12 cellular contexts compared by ENCODE assay signal in the genomic region with DNA sequence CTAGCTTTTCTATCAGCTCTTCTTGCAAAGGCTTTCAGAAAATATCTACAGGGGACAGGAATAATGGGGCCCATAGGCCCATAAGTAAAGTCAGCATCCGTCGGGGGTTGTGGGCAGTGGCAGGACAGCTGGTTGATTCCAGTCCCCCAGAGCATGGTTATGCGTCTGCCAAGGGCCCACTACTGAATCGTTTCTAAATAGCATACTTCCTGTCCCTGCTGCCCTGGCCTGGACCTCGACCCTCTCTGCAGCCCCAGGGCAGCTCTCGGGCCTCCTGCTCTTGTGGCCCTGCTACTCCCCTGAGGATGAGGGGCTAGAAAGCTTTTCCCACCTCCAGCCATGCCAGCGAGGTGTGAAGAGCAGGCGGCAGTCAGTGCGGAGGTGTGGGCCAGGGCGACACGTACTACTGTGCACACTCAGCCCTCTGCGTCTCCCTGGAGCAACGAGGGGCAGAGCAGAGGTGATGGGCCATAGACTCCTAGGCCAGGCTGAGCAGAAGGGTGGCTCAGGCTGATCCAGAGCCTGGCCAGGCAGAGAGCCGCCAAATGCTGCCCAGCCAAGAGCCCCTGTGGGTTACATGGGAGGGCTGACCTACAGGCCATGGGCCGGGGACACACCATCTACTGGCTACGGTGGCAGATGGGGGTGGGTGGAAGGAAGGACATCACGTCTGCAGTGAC. TPM values are rescaled to one million over a fixed set of nuclear protein-coding genes. Genes with fewer than 3 reads are reported as not detected.
DNase-seq lines count a peak whose midpoint lies in the region; ATAC-seq, FAIRE-seq and TF ChIP-seq lines count a peak whose summit lies in the region.
"Had no signal": no experiment of that assay in that cellular context is flagged by ENCODE, and none has a peak within 500 bp of the region (broad histone marks: within the 10 kb centered on the region; RNA-seq: fewer than 3 reads in every experiment).

No MANE protein-coding gene starts in this region.

- H3K9me1 ChIP-seq in keratinocyte (ENCODE audit: control insufficient read depth, extremely low read depth, insufficient read depth, low read length) = peaks cover 2% of the 10 kb centered on the region

- H3K4me2 ChIP-seq in keratinocyte (ENCODE audit: control insufficient read depth, extremely low read depth, insufficient read depth, low read depth, low read length) = peak overlapping the region; percentile 27

- no peaks in the 10 kb centered on the region for H3K9me3 Mint-ChIP-seq in activated T-cell treated with anti-CD3 and anti-CD28 coated beads, Interleukin-2, amount 50 U/mL, for 24 hours
- H3K9me3 Mint-ChIP-seq in brain = no peaks in the 10 kb centered on the region
- H3K9me3 Mint-ChIP-seq: central memory CD8-positive, alpha-beta T cell had no signal

- no peak overlapping the region for H3K9ac ChIP-seq in keratinocyte (ENCODE audit: control insufficient read depth, extremely low read depth, insufficient read depth, low read length)

- H3K27me3 ChIP-seq in keratinocyte (ENCODE audit: control insufficient read depth, extremely low read depth, insufficient read depth, low read length) = peaks cover 11% of the 10 kb centered on the region

- no peak for TF ChIP-seq CTCF in brain (conservative IDR thresholded peaks at IDR 0.05)
- TF ChIP-seq CTCF in keratinocyte (optimal IDR thresholded peaks at IDR 0.05 in 1 of 3, IDR thresholded peaks at IDR 0.05 in 1 of 3, conservative IDR thresholded peaks at IDR 0.05 in 1 of 3; ENCODE audit: extremely low read depth in 1 of 3, insufficient read depth in 2 of 3, low read length in 3 of 3) = no peak

- H3K79me2 ChIP-seq in keratinocyte (ENCODE audit: control insufficient read depth, insufficient read depth, low read length) = no peaks in the 10 kb centered on the region

- H3K36me3 Mint-ChIP-seq in activated T-cell treated with anti-CD3 and anti-CD28 coated beads, Interleukin-2, amount 50 U/mL, for 24 hours (ENCODE audit: low read depth) = no peaks in the 10 kb centered on the region
- H3K36me3 Mint-ChIP-seq in brain = no peaks in the 10 kb centered on the region

- H3K9me3 ChIP-seq in keratinocyte (ENCODE audit: control insufficient read depth, low read depth, low read length) = no peaks in the 10 kb centered on the region

- FAIRE-seq in keratinocyte (lab: Jason Lieb, UNC) = no peak
- FAIRE-seq: G401.6 had no signal

- H3K4me1 ChIP-seq in keratinocyte (ENCODE audit: control insufficient read depth, extremely low read depth, insufficient read depth, low read length) = peaks cover 28% of the 10 kb centered on the region

- dilution Hi-C loops in keratinocyte (cut with MboI; ENCODE audit: extremely low pct_ligation_motif_present, low sequenced_read_pairs) = no loop called here

- H3K4me3 Mint-ChIP-seq in activated T-cell treated with anti-CD3 and anti-CD28 coated beads, Interleukin-2, amount 50 U/mL, for 24 hours = no peak overlapping the region
- no peak overlapping the region for H3K4me3 Mint-ChIP-seq in brain
- H3K4me3 Mint-ChIP-seq: central memory CD8-positive, alpha-beta T cell had no signal

- H3K27ac Mint-ChIP-seq in activated T-cell treated with anti-CD3 and anti-CD28 coated beads, Interleukin-2, amount 50 U/mL, for 24 hours = no peak overlapping the region
- H3K27ac Mint-ChIP-seq in brain = peak overlapping the region in 3 of 5 experiments; percentile 74 to 75 (median 75)

- no peaks in the 10 kb centered on the region for H3K4me1 Mint-ChIP-seq in activated T-cell treated with anti-CD3 and anti-CD28 coated beads, Interleukin-2, amount 50 U/mL, for 24 hours (ENCODE audit: low read depth)
- peaks cover 34% of the 10 kb centered on the region for H3K4me1 Mint-ChIP-seq in brain
- H3K4me1 Mint-ChIP-seq: central memory CD8-positive, alpha-beta T cell had no signal

- no peaks in the 10 kb centered on the region for H4K20me1 ChIP-seq in keratinocyte (ENCODE audit: control insufficient read depth, extremely low read depth, insufficient read depth, low read length)

- DNase-seq in activated T-cell treated with anti-CD3 and anti-CD28 coated beads, Interleukin-2, amount 50 U/mL, for 24 hours = peak; percentile 15
- no peak for DNase-seq in activated T-cell treated with anti-CD3 and anti-CD28 coated beads, Interleukin-2, amount 50 U/mL, for 1 hour
- no peak for DNase-seq in keratinocyte (ENCODE audit: low read depth, low spot score)
- DNase-seq in stimulated activated CD8-positive, alpha-beta memory T cell treated with anti-CD3 and anti-CD28 coated beads, Interleukin-4, amount 100 ng/mL, for 48 hours = peak; percentile 16
- no peak for DNase-seq in NCI-H446 treated with DMSO at 0.1 percent for 48 hours (lab: John Stamatoyannopoulos, UW)
- no peak for DNase-seq in GM03348 (ENCODE audit: low spot score)
- DNase-seq: NCI-H1417 treated with DMSO at 0.1 percent for 48 hours, NCI-H345 had no signal

- H3K27me3 Mint-ChIP-seq in activated T-cell treated with anti-CD3 and anti-CD28 coated beads, Interleukin-2, amount 50 U/mL, for 24 hours = no peaks in the 10 kb centered on the region
- H3K27me3 Mint-ChIP-seq in brain = no peaks in the 10 kb centered on the region

- no peak for ATAC-seq in GM21528 (IDR thresholded peaks at IDR 0.05; ENCODE audit: low FRiP score, unreplicated experiment)

- H2AFZ ChIP-seq in keratinocyte (ENCODE audit: control insufficient read depth, low read length) = no peak overlapping the region

- H3K36me3 ChIP-seq in keratinocyte (ENCODE audit: control insufficient read depth in 2 of 2, extremely low read depth in 1 of 2, insufficient read depth in 2 of 2, low read length in 2 of 2) = no peaks in the 10 kb centered on the region

- no peak overlapping the region for H3K27ac ChIP-seq in keratinocyte (ENCODE audit: control insufficient read depth, insufficient read depth, low read length)

- no peak overlapping the region for H3K4me3 ChIP-seq in keratinocyte (ENCODE audit: control insufficient read depth in 2 of 3, extremely low read depth in 1 of 3, insufficient read depth in 2 of 3, low read depth in 1 of 3, low read length in 3 of 3)

RNA-seq across cellular contexts. Expression of a gene that starts 4.7 kb away (rescaled TPM):
- polyA plus RNA-seq in brain (ENCODE audit: insufficient read depth, low read depth, low replicate concordance) (0.27 TPM), keratinocyte (not detected in 3 replicates)
- polyA plus RNA-seq in keratinocyte (2011; ENCODE audit: low read depth) = not detected
- not detected in 2 replicates for polyA plus RNA-seq in keratinocyte (2011; cell fraction: cytosol; rRNA removed)
- not detected in 2 replicates for polyA plus RNA-seq in keratinocyte (2011; cell fraction: nucleus; rRNA removed)
- polyA plus RNA-seq in keratinocyte (2012; ENCODE audit: low replicate concordance) = not detected in 2 replicates
- not detected in 3 replicates for polyA minus RNA-seq in keratinocyte
- not detected for polyA minus RNA-seq in keratinocyte (2011; cell fraction: cytosol; rRNA and poly(A)+ RNA removed)
- not detected in 2 replicates for polyA minus RNA-seq in keratinocyte (2011; cell fraction: nucleus; rRNA and poly(A)+ RNA removed)

RNA-seq across cellular contexts. Expression of a gene that starts 18.7 kb away (rescaled TPM):
- 14.4 TPM for polyA plus RNA-seq in brain (ENCODE audit: insufficient read depth, low read depth, low replicate concordance)
- 0.01 TPM in 2 of 3 replicates, not detected in the other for polyA plus RNA-seq in keratinocyte
- 0.07 TPM for polyA plus RNA-seq in keratinocyte (2011; ENCODE audit: low read depth)
- polyA plus RNA-seq in keratinocyte (2011; cell fraction: cytosol; rRNA removed) = 0.01 TPM in 1 of 2 replicates, not detected in the other
- not detected in 2 replicates for polyA plus RNA-seq in keratinocyte (2011; cell fraction: nucleus; rRNA removed)
- 0.03 and 0.04 TPM in 2 replicates for polyA plus RNA-seq in keratinocyte (2012; ENCODE audit: low replicate concordance)
- polyA minus RNA-seq in keratinocyte = not detected in 3 replicates
- not detected for polyA minus RNA-seq in keratinocyte (2011; cell fraction: cytosol; rRNA and poly(A)+ RNA removed)
- not detected in 2 replicates for polyA minus RNA-seq in keratinocyte (2011; cell fraction: nucleus; rRNA and poly(A)+ RNA removed)

Comparison
In these comparisons a context has a peak if more than half of its experiments do, and no peak if none do; other contexts are left out.
1. DNase-seq: peak in activated T-cell treated with anti-CD3 and anti-CD28 coated beads, Interleukin-2, amount 50 U/mL, for 24 hours (single experiment) and stimulated activated CD8-positive, alpha-beta memory T cell treated with anti-CD3 and anti-CD28 coated beads, Interleukin-4, amount 100 ng/mL, for 48 hours (single experiment); none in activated T-cell treated with anti-CD3 and anti-CD28 coated beads, Interleukin-2, amount 50 U/mL, for 1 hour (single experiment), keratinocyte (single experiment), NCI-H446 treated with DMSO at 0.1 percent for 48 hours (single experiment) and GM03348 (single experiment).
2. RNA of a gene that starts 18.7 kb away (polyA plus RNA-seq): 14.4 TPM in brain (single experiment); 0.01 to 0.07 TPM in keratinocyte; every median in the first group is over 10 times any median in the second.